ENCODE assay signal across 12 cellular contexts in the genomic region with DNA sequence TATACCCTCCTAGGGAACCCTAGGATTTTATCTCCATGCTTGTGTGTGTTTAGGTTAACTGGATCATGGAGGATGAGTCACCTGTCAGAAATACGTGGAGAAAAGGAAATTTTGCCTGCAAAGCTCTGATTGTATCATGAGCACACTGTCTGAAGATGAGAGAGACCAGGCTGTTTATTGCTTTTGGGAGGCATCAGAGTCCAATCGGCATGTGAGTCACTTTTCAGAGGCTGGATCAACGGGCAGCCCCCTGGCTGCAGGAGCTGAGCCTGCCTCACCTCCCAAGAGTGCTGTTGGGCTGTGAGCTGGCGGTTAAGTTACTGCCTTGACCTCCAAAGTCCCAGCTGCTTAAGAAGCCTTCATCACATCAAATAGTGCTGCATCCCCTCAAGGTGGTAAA. TPM values are rescaled to one million over a fixed set of nuclear protein-coding genes. Genes with fewer than 3 reads are reported as not detected.
A peak's percentile ranks its signal among the peaks of the same experiment; 100 is the strongest.
DNase-seq lines count a peak whose midpoint lies in the region; TF ChIP-seq lines count a peak whose summit lies in the region.
"Had no signal": no experiment of that assay in that cellular context is flagged by ENCODE, and none has a peak within 500 bp of the region (broad histone marks: within the 10 kb centered on the region; RNA-seq: fewer than 3 reads in every experiment).

No MANE protein-coding gene starts in this region.

- no TSS peak for BruUV-seq in PC-9 (replicated peaks; lab: Mats Ljungman, UMichigan)

- H3K36me3 ChIP-seq in effector memory CD4-positive, alpha-beta T cell (ENCODE audit: control insufficient read depth, insufficient read depth, low read length) = no peaks in the 10 kb centered on the region
- H3K36me3 ChIP-seq in PC-9 (ENCODE audit: low read depth) = no peaks in the 10 kb centered on the region
- H3K36me3 ChIP-seq: right atrium auricular region, suprapubic skin had no signal

- no peak overlapping the region for H3K27ac ChIP-seq in effector memory CD4-positive, alpha-beta T cell (ENCODE audit: insufficient read depth, low read length, poor library complexity, severe bottlenecking)
- H3K27ac ChIP-seq in PC-9 = no peak overlapping the region
- H3K27ac ChIP-seq: right atrium auricular region, suprapubic skin had no signal

- H3F3A ChIP-seq in PC-9 (ENCODE audit: insufficient read depth, low read depth) = 0 out of 2 replicates have a peak, but pooled peaks cover 6% of the 10 kb centered on the region

- H2AFZ ChIP-seq in PC-9 = no peak overlapping the region

- POLR2A ChIA-PET in PC-9 (lab: Charles Lee; ENCODE audit: unreplicated experiment) = no interaction called here

- H3K4me1 ChIP-seq in effector memory CD4-positive, alpha-beta T cell (ENCODE audit: control insufficient read depth, insufficient read depth, low read length, poor library complexity, severe bottlenecking) = no peaks in the 10 kb centered on the region
- H3K4me1 ChIP-seq in PC-9 (replicated peaks; ENCODE audit: insufficient read depth) = no peaks in the 10 kb centered on the region
- H3K4me1 ChIP-seq: right atrium auricular region had no signal

- H3K79me2 ChIP-seq in PC-9 (ENCODE audit: low read depth) = no peaks in the 10 kb centered on the region

- DNase-seq in EL (peak; percentile 93), RPMI7951 (ENCODE audit: low read depth) (peak; percentile 64), epithelial cell of esophagus (ENCODE audit: low read depth) (peak; percentile 10), non-pigmented ciliary epithelial cell (ENCODE audit: low read depth) (peak; percentile 78), SHP77 treated with DMSO at 0.1 percent for 48 hours (lab: John Stamatoyannopoulos, UW) (no peak), PC-9 (no peak)
- DNase-seq in effector memory CD4-positive, alpha-beta T cell = no peak
- no peak for DNase-seq in activated CD8-positive, alpha-beta memory T cell treated with anti-CD3 and anti-CD28 coated beads, Interleukin-2, amount 50 U/mL, for 4 hours
- DNase-seq: activated naive CD8-positive, alpha-beta T cell treated with anti-CD3 and anti-CD28 coated beads, Interleukin-2, amount 50 U/mL, for 24 hours; NCI-H2171 had no signal

- no peaks in the 10 kb centered on the region for H3K9me2 ChIP-seq in PC-9 (ENCODE audit: insufficient read depth)

- CTCF ChIA-PET in PC-9 (lab: Charles Lee) = no interaction called here

- H4K20me1 ChIP-seq in PC-9 (ENCODE audit: insufficient read depth) = no peaks in the 10 kb centered on the region

- TF ChIP-seq CTCF in epithelial cell of esophagus (IDR thresholded peaks at IDR 0.05; ENCODE audit: insufficient read depth, low read depth, low read length, missing control alignments) (no peak), PC-9 (conservative IDR thresholded peaks at IDR 0.05) (no peak)

- H3K4me2 ChIP-seq in PC-9 = no peak overlapping the region

- H3K27me3 ChIP-seq in effector memory CD4-positive, alpha-beta T cell (replicated peaks; ENCODE audit: control insufficient read depth, insufficient read depth, low read length, poor library complexity, severe bottlenecking) = no peaks in the 10 kb centered on the region
- peaks cover 38% of the 10 kb centered on the region for H3K27me3 ChIP-seq in PC-9 (ENCODE audit: insufficient read depth, low read depth)
- H3K27me3 ChIP-seq: right atrium auricular region, suprapubic skin had no signal

- no peaks in the 10 kb centered on the region for H3K9me3 ChIP-seq in effector memory CD4-positive, alpha-beta T cell (ENCODE audit: control insufficient read depth, low read length)
- no peaks in the 10 kb centered on the region for H3K9me3 ChIP-seq in PC-9 (ENCODE audit: insufficient read depth, low read depth)
- H3K9me3 ChIP-seq: right atrium auricular region, suprapubic skin had no signal

- intact Hi-C loops in PC-9 (cut with micrococcal nuclease; ENCODE audit: unreplicated experiment) = no loop called here

- H3K4me3 ChIP-seq in epithelial cell of esophagus (ENCODE audit: low read length) = no peak overlapping the region
- no peak overlapping the region for H3K4me3 ChIP-seq in effector memory CD4-positive, alpha-beta T cell (ENCODE audit: insufficient read depth, low read depth, low read length, poor library complexity, severe bottlenecking)
- no peak overlapping the region for H3K4me3 ChIP-seq in PC-9
- H3K4me3 ChIP-seq: right atrium auricular region, suprapubic skin had no signal

RNA-seq across cellular contexts. Expression of a gene that starts 41.5 kb away (rescaled TPM):
- 7.6 and 9.6 TPM in 2 replicates for total RNA-seq in RPMI7951 (2014; rRNA removed; shearing (Covaris generic))
- total RNA-seq in PC-9 (2021) = 14.6 and 15.8 TPM in 2 replicates

Comparison
In these comparisons a context has a peak if more than half of its experiments do, and no peak if none do; other contexts are left out.
1. DNase-seq: peak in EL (single experiment), RPMI7951 (single experiment), epithelial cell of esophagus (single experiment) and non-pigmented ciliary epithelial cell (single experiment); none in effector memory CD4-positive, alpha-beta T cell (0 of 3), SHP77 treated with DMSO at 0.1 percent for 48 hours (single experiment), activated CD8-positive, alpha-beta memory T cell treated with anti-CD3 and anti-CD28 coated beads, Interleukin-2, amount 50 U/mL, for 4 hours (single experiment) and PC-9 (0 of 2).